Comparison of ENCODE assay signal across 8 cellular contexts in the genomic region with DNA sequence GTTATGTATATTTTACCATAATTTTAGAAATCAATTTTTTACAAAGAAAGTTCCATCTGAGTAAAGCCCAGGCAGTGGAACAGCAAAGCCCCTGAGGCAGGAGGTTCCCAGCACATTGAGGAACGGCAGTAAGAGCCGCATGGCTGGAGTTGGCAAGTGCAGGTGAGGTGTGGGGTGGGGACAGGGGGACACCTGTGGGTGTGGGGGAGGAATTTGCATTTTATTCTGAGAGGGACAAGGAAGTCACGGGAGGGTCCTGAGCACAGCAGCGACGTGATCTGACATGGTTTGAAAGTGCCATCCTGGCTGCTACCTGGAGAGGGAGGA. TPM values are rescaled to one million over a fixed set of nuclear protein-coding genes. Genes with fewer than 3 reads are reported as not detected.
A peak's percentile ranks its signal among the peaks of the same experiment; 100 is the strongest.
DNase-seq lines count a peak whose midpoint lies in the region; TF ChIP-seq lines count a peak whose summit lies in the region.

No MANE protein-coding gene starts in this region.

- no peaks in the 10 kb centered on the region for H3K9me3 ChIP-seq in transverse colon
- peaks cover 0 to 1% of the 10 kb centered on the region in 2 donors for H3K9me3 ChIP-seq in neuronal stem cell (replicated peaks in 1 of 2; ENCODE audit: control insufficient read depth in 2 of 2, insufficient read depth in 1 of 2, low read depth in 1 of 2, low read length in 2 of 2)

- H3K18ac ChIP-seq in neuronal stem cell (ENCODE audit: low read length): no peak overlapping the region

- in situ Hi-C loops in transverse colon (cut with MboI; ENCODE audit: low pct_ligation_motif_present in 1 of 4, low pct_unique_long_range_greater_than_20kb in 1 of 4, low sequenced_read_pairs in 3 of 4): no loop called here

- no TSS peak for BruUV-seq in MCF 10A (replicated peaks; lab: Mats Ljungman, UMichigan)

- H3K23ac ChIP-seq in neuronal stem cell (ENCODE audit: low read depth, low read length, poor library complexity): no peak overlapping the region

- H3K4me1 Mint-ChIP-seq in activated CD4-positive, alpha-beta T cell treated with anti-CD3 and anti-CD28 coated beads, Interleukin-2, amount 10 ng/mL, durations not matched to agents 24 days and 14 days: peaks cover 5% of the 10 kb centered on the region
- H3K4me1 Mint-ChIP-seq in MCF 10A (ENCODE audit: insufficient read depth, unreplicated experiment): peaks cover 15% of the 10 kb centered on the region
- peaks cover 19% of the 10 kb centered on the region for H3K4me1 Mint-ChIP-seq in mesothelial cell of epicardium

- peaks cover 0 to 11% (median 6%) of the 10 kb centered on the region in 4 donors for H3K4me1 ChIP-seq in transverse colon
- H3K4me1 ChIP-seq in neuronal stem cell (ENCODE audit: control insufficient read depth in 2 of 2, insufficient read depth in 1 of 2, low read depth in 1 of 2, low read length in 2 of 2): peaks cover 0 to 14% of the 10 kb centered on the region in 2 donors

- no peak overlapping the region for H3K14ac ChIP-seq in neuronal stem cell (ENCODE audit: low read length)

- H3K27me3 ChIP-seq in transverse colon (no peaks in the 10 kb centered on the region), neuronal stem cell (ENCODE audit: control insufficient read depth in 3 of 3, insufficient read depth in 3 of 3, low read depth in 1 of 3, low read length in 3 of 3) (no peaks in the 10 kb centered on the region)

- H3K4ac ChIP-seq in neuronal stem cell (ENCODE audit: low read length): no peak overlapping the region

- TF ChIP-seq CTCF in MCF 10A (IDR thresholded peaks at IDR 0.05; ENCODE audit: unreplicated experiment) (no peak), mesothelial cell of epicardium (IDR thresholded peaks at IDR 0.05; ENCODE audit: unreplicated experiment) (no peak), transverse colon (IDR thresholded peaks at IDR 0.05) (no peak)

- no peak overlapping the region for H2BK15ac ChIP-seq in neuronal stem cell (ENCODE audit: low read length)

- no peak overlapping the region for H2AFZ ChIP-seq in neuronal stem cell (ENCODE audit: low read length)

- H3K79me1 ChIP-seq in neuronal stem cell (ENCODE audit: low read depth, low read length): no peaks in the 10 kb centered on the region

- no peak for TF ChIP-seq EP300 in transverse colon (IDR thresholded peaks at IDR 0.05; ENCODE audit: low read depth)

- 65 to 76% methylated on average over 5 of the region's 5 CpGs for WGBS in transverse colon (ENCODE audit: low coverage in 1 of 2), 2 donors
- WGBS in neuronal stem cell (ENCODE audit: extremely low coverage in 2 of 2, insufficient read length in 2 of 2, insufficient replicate concordance in 1 of 2), 2 donors: no CpG with 5 or more reads among the region's 5 CpGs

- no peak overlapping the region for H2BK5ac ChIP-seq in neuronal stem cell (ENCODE audit: low read length)

- no peak overlapping the region for H3K4me2 ChIP-seq in neuronal stem cell (ENCODE audit: insufficient read depth, low read length, poor library complexity, severe bottlenecking)

- peak overlapping the region in 2 of 4 donors; percentile 23 to 38 for H3K4me3 ChIP-seq in transverse colon
- peak overlapping the region in 1 of 2 donors; percentile 48 for H3K4me3 ChIP-seq in neuronal stem cell (ENCODE audit: low read length in 2 of 2)

- H3K27me3 Mint-ChIP-seq in activated CD4-positive, alpha-beta T cell treated with anti-CD3 and anti-CD28 coated beads, Interleukin-2, amount 10 ng/mL, durations not matched to agents 24 days and 14 days: no peaks in the 10 kb centered on the region
- no peaks in the 10 kb centered on the region for H3K27me3 Mint-ChIP-seq in MCF 10A (ENCODE audit: insufficient read depth, unreplicated experiment)
- no peaks in the 10 kb centered on the region for H3K27me3 Mint-ChIP-seq in mesothelial cell of epicardium (ENCODE audit: low read depth)

- intact Hi-C loops in activated CD4-positive, alpha-beta T cell treated with anti-CD3 and anti-CD28 coated beads, Interleukin-2, amount 10 ng/mL, durations not matched to agents 24 days and 14 days (cut with micrococcal nuclease): no loop called here
- intact Hi-C loops in MCF 10A (cut with micrococcal nuclease) (loop anchor here (5.0 kb wide), 1 partner anchor 117 kb away; no protein-coding TSS in a partner anchor), transverse colon (cut with DNase I; ENCODE audit: low total_unique reads) (no loop called here)

- H3K4me3 Mint-ChIP-seq in activated CD4-positive, alpha-beta T cell treated with anti-CD3 and anti-CD28 coated beads, Interleukin-2, amount 10 ng/mL, durations not matched to agents 24 days and 14 days: peak overlapping the region; percentile 78
- H3K4me3 Mint-ChIP-seq in MCF 10A (ENCODE audit: unreplicated experiment) (peak overlapping the region; percentile 66), mesothelial cell of epicardium (peak overlapping the region; percentile 81)

- no peaks in the 10 kb centered on the region for H3K36me3 ChIP-seq in transverse colon
- H3K36me3 ChIP-seq in neuronal stem cell (replicated peaks in 1 of 2; ENCODE audit: control insufficient read depth in 2 of 2, insufficient read depth in 2 of 2, low read length in 2 of 2): peaks cover 2 to 20% of the 10 kb centered on the region in 2 donors

- no peak for DNase-seq in activated CD4-positive, alpha-beta T cell treated with anti-CD3 and anti-CD28 coated beads, Interleukin-2, amount 10 ng/mL, durations not matched to agents 24 days and 14 days
- no peak for DNase-seq in activated CD4-positive, alpha-beta T cell treated with anti-CD3 and anti-CD28 coated beads for 4 hours
- DNase-seq in MCF 10A (ENCODE audit: unreplicated experiment) (no peak), mesothelial cell of epicardium (ENCODE audit: low spot score in 2 of 2, unreplicated experiment in 2 of 2) (no peak), transverse colon (no peak), neuronal stem cell (ENCODE audit: low spot score) (no peak), OCI-M2 (lab: John Stamatoyannopoulos, UW; ENCODE audit: unreplicated experiment) (no peak)
- DNase-seq in stimulated activated CD4-positive, alpha-beta T cell treated with anti-CD3 and anti-CD28 coated beads, Interleukin-12 subunit alpha, Interleukin-12 subunit beta, amount 100 ng/mL, for 4 hours: no peak

- H3K27ac Mint-ChIP-seq in activated CD4-positive, alpha-beta T cell treated with anti-CD3 and anti-CD28 coated beads, Interleukin-2, amount 10 ng/mL, durations not matched to agents 24 days and 14 days: no peak overlapping the region
- H3K27ac Mint-ChIP-seq in MCF 10A (ENCODE audit: low read depth, unreplicated experiment) (peak overlapping the region; percentile 95), mesothelial cell of epicardium (peak overlapping the region; percentile 100)

- H4K8ac ChIP-seq in neuronal stem cell (ENCODE audit: low read depth, low read length): no peak overlapping the region

- POLR2A ChIA-PET in MCF 10A (lab: Yijun Ruan, JAX): interaction anchor here (0.6 to 2.9 kb wide), 6 partner anchors 10 to 99 kb away, joined by 3 to 18 read pairs (median 5); a partner anchor contains a TSS

- TF ChIP-seq POLR2A in transverse colon (IDR thresholded peaks at IDR 0.05): no peak

- H3K36me3 Mint-ChIP-seq in activated CD4-positive, alpha-beta T cell treated with anti-CD3 and anti-CD28 coated beads, Interleukin-2, amount 10 ng/mL, durations not matched to agents 24 days and 14 days (ENCODE audit: low read depth): peaks cover 2% of the 10 kb centered on the region
- peaks cover 22% of the 10 kb centered on the region for H3K36me3 Mint-ChIP-seq in MCF 10A (ENCODE audit: insufficient read depth, unreplicated experiment)
- peaks cover 6% of the 10 kb centered on the region for H3K36me3 Mint-ChIP-seq in mesothelial cell of epicardium

- H3K27ac ChIP-seq in transverse colon (peak overlapping the region; percentile 84 to 90 (median 86)), neuronal stem cell (replicated peaks; ENCODE audit: low read length) (no peak overlapping the region)

- no peaks in the 10 kb centered on the region for H3K9me3 Mint-ChIP-seq in activated CD4-positive, alpha-beta T cell treated with anti-CD3 and anti-CD28 coated beads, Interleukin-2, amount 10 ng/mL, durations not matched to agents 24 days and 14 days
- H3K9me3 Mint-ChIP-seq in MCF 10A (ENCODE audit: unreplicated experiment) (no peaks in the 10 kb centered on the region), mesothelial cell of epicardium (no peaks in the 10 kb centered on the region)

- H4K91ac ChIP-seq in neuronal stem cell (ENCODE audit: low read depth, low read length, poor library complexity): no peak overlapping the region

- CTCF ChIA-PET in MCF 10A (lab: Yijun Ruan, JAX): interaction anchor here (0.6 to 2.6 kb wide), 3 partner anchors 15 to 116 kb away, joined by 3 to 16 read pairs (median 6); no protein-coding TSS in a partner anchor

- H2BK120ac ChIP-seq in neuronal stem cell (ENCODE audit: low read depth, low read length): no peak overlapping the region

- no peak overlapping the region for H2AK5ac ChIP-seq in neuronal stem cell (ENCODE audit: low read depth, low read length)

- no peak overlapping the region for H3K9ac ChIP-seq in neuronal stem cell (ENCODE audit: low read depth, low read length, poor library complexity)

- no peak overlapping the region for H2BK12ac ChIP-seq in neuronal stem cell (ENCODE audit: low read length)

RNA-seq across cellular contexts. Expression of a gene that starts 16.1 kb away (rescaled TPM):
- total RNA-seq in activated CD4-positive, alpha-beta T cell treated with anti-CD3 and anti-CD28 coated beads, Interleukin-2, amount 10 ng/mL, durations not matched to agents 24 days and 14 days: 33.7 and 36.2 TPM in 2 replicates
- total RNA-seq in MCF 10A (2022) (50.1 and 61.9 TPM in 2 replicates), mesothelial cell of epicardium (16.6 to 18.7 TPM (median 17.6 TPM) in 3 replicates), transverse colon (100 to 1,000 TPM in 1 of 4 donors, 10 to 100 TPM in 3; 44.1 to 110 (median 78.1) TPM)
- 23.7 TPM for polyA plus RNA-seq in neuronal stem cell (2013, experiment 1 of 2)
- 23.8 TPM for polyA plus RNA-seq in neuronal stem cell (2013, experiment 2 of 2)

RNA-seq across cellular contexts. Expression of a gene that starts 22.7 kb away (rescaled TPM):
- 27.8 and 29.8 TPM in 2 replicates for total RNA-seq in activated CD4-positive, alpha-beta T cell treated with anti-CD3 and anti-CD28 coated beads, Interleukin-2, amount 10 ng/mL, durations not matched to agents 24 days and 14 days
- total RNA-seq in MCF 10A (2022) (43.2 and 48.3 TPM in 2 replicates), mesothelial cell of epicardium (21.1 to 24.3 TPM (median 22.5 TPM) in 3 replicates), transverse colon (10 to 100 TPM in 2 of 4 donors, 1 to 10 TPM in 2; 7.4 to 12.4 (median 11.0) TPM)
- 19.0 TPM for polyA plus RNA-seq in neuronal stem cell (2013, experiment 1 of 2)
- 19.4 TPM for polyA plus RNA-seq in neuronal stem cell (2013, experiment 2 of 2)

RNA-seq across cellular contexts. Expression of a gene that starts 39.6 kb away (rescaled TPM):
- total RNA-seq in activated CD4-positive, alpha-beta T cell treated with anti-CD3 and anti-CD28 coated beads, Interleukin-2, amount 10 ng/mL, durations not matched to agents 24 days and 14 days: 1,768 and 1,784 TPM in 2 replicates
- total RNA-seq in MCF 10A (2022) (1,765 and 1,834 TPM in 2 replicates), mesothelial cell of epicardium (1,528 to 1,604 TPM (median 1,590 TPM) in 3 replicates), transverse colon (1,000 to 10,000 TPM; 1,279 to 3,433 (median 2,045) TPM)
- polyA plus RNA-seq in neuronal stem cell (2013, experiment 1 of 2): 4,775 TPM
- polyA plus RNA-seq in neuronal stem cell (2013, experiment 2 of 2): 4,899 TPM

RNA-seq across cellular contexts. Expression of a gene that starts 59.5 kb away (rescaled TPM):
- 0.47 and 0.49 TPM in 2 replicates for total RNA-seq in activated CD4-positive, alpha-beta T cell treated with anti-CD3 and anti-CD28 coated beads, Interleukin-2, amount 10 ng/mL, durations not matched to agents 24 days and 14 days
- total RNA-seq in MCF 10A (2022) (not detected in 2 replicates), mesothelial cell of epicardium (9.8 to 10.8 TPM (median 10.1 TPM) in 3 replicates), transverse colon (1 to 10 TPM in 2 of 4 donors, not detected in 2; 1.6 to 2.0 TPM)
- polyA plus RNA-seq in neuronal stem cell (2013, experiment 1 of 2): 0.82 TPM
- polyA plus RNA-seq in neuronal stem cell (2013, experiment 2 of 2): 0.97 TPM
